Comparison of ENCODE assay signal across 7 cellular contexts in the genomic region with DNA sequence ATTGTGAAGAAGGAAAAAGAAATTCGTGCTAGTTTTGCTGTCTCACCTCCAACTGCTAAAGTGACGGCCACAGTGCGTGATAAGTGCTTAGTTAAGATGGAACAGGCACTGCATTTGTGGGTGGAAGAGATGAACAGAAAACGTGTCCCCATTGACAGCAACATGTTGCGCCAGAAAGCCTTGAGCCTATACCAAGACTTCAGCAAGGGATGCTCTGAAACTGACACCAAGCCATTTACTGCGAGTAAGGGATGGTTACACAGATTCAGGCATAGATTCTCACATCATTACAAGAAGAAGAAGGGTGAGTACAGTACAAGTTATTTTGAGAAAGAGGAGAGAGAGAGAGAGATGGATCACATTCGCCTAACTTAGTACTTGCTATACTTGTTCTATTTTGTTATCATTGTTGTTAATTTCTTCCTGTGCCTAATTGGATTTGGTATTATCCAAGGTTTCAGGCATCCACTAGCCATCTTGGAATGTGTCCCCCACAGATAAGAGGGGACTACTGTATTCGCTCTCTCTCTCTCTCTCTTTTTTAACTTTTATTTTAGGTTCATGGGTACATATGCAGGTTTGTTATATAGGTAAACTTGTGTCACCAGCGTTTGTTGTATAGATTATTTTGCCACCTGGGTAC. TPM values are rescaled to one million over a fixed set of nuclear protein-coding genes. Genes with fewer than 3 reads are reported as not detected.
DNase-seq lines count a peak whose midpoint lies in the region; ATAC-seq and TF ChIP-seq lines count a peak whose summit lies in the region.
"Not testable (repeated sequence)": the region's sequence is repeated elsewhere in the genome, so short reads cannot be mapped to it uniquely, and the experiment has no call there.

No MANE protein-coding gene starts in this region.

- not testable (repeated sequence) for H3K79me2 ChIP-seq in OCI-LY1 (ENCODE audit: insufficient read depth, low read length)

- peak overlapping the region; percentile 72 for H3K27ac ChIP-seq in OCI-LY1 (ENCODE audit: low read depth, low read length, poor library complexity, severe bottlenecking)
- H3K27ac ChIP-seq in psoas muscle = peak overlapping the region; percentile 60

- not testable (repeated sequence) for DNase-seq in H7; activated T-cell treated with anti-CD3 and anti-CD28 coated beads, Interleukin-2, amount 50 U/mL, for 24 hours; Right ventricle myocardium inferior (ENCODE audit: missing footprints); psoas muscle

- H3K4me3 Mint-ChIP-seq in activated T-cell treated with anti-CD3 and anti-CD28 coated beads, Interleukin-2, amount 50 U/mL, for 24 hours = peak overlapping the region; percentile 78

- H2AFZ ChIP-seq in OCI-LY1 (ENCODE audit: low read length) = not testable (repeated sequence)

- peaks cover 29% of the 10 kb centered on the region for H3K4me1 ChIP-seq in OCI-LY1 (ENCODE audit: insufficient read depth, low read length, severe bottlenecking)
- peaks cover 13% of the 10 kb centered on the region for H3K4me1 ChIP-seq in psoas muscle

- intact Hi-C loops in Right ventricle myocardium inferior (cut with DNase I) = loop anchor here (10.0 kb wide), 2 partner anchors 66 to 476 kb away; a partner anchor contains a TSS
- intact Hi-C loops in psoas muscle (cut with DNase I) = not testable (repeated sequence)

- peak overlapping the region; percentile 23 for H3K4me3 ChIP-seq in H7 (ENCODE audit: insufficient read depth, low read depth, low read length)
- H3K4me3 ChIP-seq in OCI-LY1 (ENCODE audit: low read depth, low read length, poor library complexity, severe bottlenecking) = peak overlapping the region; percentile 50
- H3K4me3 ChIP-seq in psoas muscle = not testable (repeated sequence)

- H3K4me2 ChIP-seq in OCI-LY1 (ENCODE audit: low read length) = peak overlapping the region; percentile 66

- WGBS in psoas muscle, 3 donors = 54 to 69% (median 61%) methylated on average over 6 to 7 of the region's 9 CpGs

- not testable (repeated sequence) for H3K9me2 ChIP-seq in OCI-LY1 (ENCODE audit: low read depth, low read length)

- peaks cover 45% of the 10 kb centered on the region for H3K4me1 Mint-ChIP-seq in activated T-cell treated with anti-CD3 and anti-CD28 coated beads, Interleukin-2, amount 50 U/mL, for 24 hours (ENCODE audit: low read depth)

- not testable (repeated sequence) for H3K27me3 Mint-ChIP-seq in activated T-cell treated with anti-CD3 and anti-CD28 coated beads, Interleukin-2, amount 50 U/mL, for 24 hours

- not testable (repeated sequence) for H3F3A ChIP-seq in OCI-LY1 (ENCODE audit: insufficient read depth, low read length)

- peak; percentile 70 for ATAC-seq in GM19023 (IDR thresholded peaks at IDR 0.05; ENCODE audit: unreplicated experiment)
- ATAC-seq in HG03354 (IDR thresholded peaks at IDR 0.05; ENCODE audit: poor library complexity, severe bottlenecking, unreplicated experiment) = peak; percentile 53
- peak; percentile 26 for ATAC-seq in Right ventricle myocardium inferior
- peak; percentile 21 to 52 (median 32) for ATAC-seq in psoas muscle

- not testable (repeated sequence) for TF ChIP-seq CTCF in OCI-LY1 (IDR thresholded peaks at IDR 0.05; ENCODE audit: low read length); psoas muscle (IDR thresholded peaks at IDR 0.05)

- not testable (repeated sequence) for H4K20me1 ChIP-seq in OCI-LY1 (ENCODE audit: insufficient read depth, low read length)

- peak overlapping the region; percentile 45 for H3K9ac ChIP-seq in OCI-LY1 (ENCODE audit: low read length)

- not testable (repeated sequence) for H3K9me3 ChIP-seq in OCI-LY1 (ENCODE audit: low read length); psoas muscle

- not testable (repeated sequence) for H3K9me3 Mint-ChIP-seq in activated T-cell treated with anti-CD3 and anti-CD28 coated beads, Interleukin-2, amount 50 U/mL, for 24 hours

- H3K27me3 ChIP-seq in H7 (ENCODE audit: control insufficient read depth, insufficient read depth, low read length); OCI-LY1 (ENCODE audit: insufficient read depth, low read length); psoas muscle (ENCODE audit: insufficient read depth in 3 of 3, low read length in 2 of 3): not testable (repeated sequence)

- H3K36me3 ChIP-seq in H7 (replicated peaks; ENCODE audit: control insufficient read depth, insufficient read depth, low read length); OCI-LY1 (ENCODE audit: insufficient read depth, low read length); psoas muscle (ENCODE audit: insufficient read depth in 1 of 2, low read depth in 1 of 2): not testable (repeated sequence)

- not testable (repeated sequence) for H3K36me3 Mint-ChIP-seq in activated T-cell treated with anti-CD3 and anti-CD28 coated beads, Interleukin-2, amount 50 U/mL, for 24 hours (ENCODE audit: low read depth)

- peak overlapping the region; percentile 90 for H3K27ac Mint-ChIP-seq in activated T-cell treated with anti-CD3 and anti-CD28 coated beads, Interleukin-2, amount 50 U/mL, for 24 hours

RNA-seq across cellular contexts. Expression of a gene that starts 6.9 kb away (rescaled TPM):
- 152 and 199 TPM in 2 replicates for total RNA-seq in H7 (2014; rRNA removed; shearing (Covaris generic))
- total RNA-seq in Right ventricle myocardium inferior (121 TPM), psoas muscle (100 to 1,000 TPM in 3 of 4 donors, 10 to 100 TPM in 1; 96.4 to 191 (median 136) TPM)
- 10 to 100 TPM; 29.2 to 84.9 (median 34.0) TPM for polyA plus RNA-seq in psoas muscle
